Comparison of ENCODE assay signal across 15 cellular contexts in genomic region chr6:25052181-25052580, GRCh38.
DNase-seq lines count a peak whose midpoint lies in the region; ATAC-seq and TF ChIP-seq lines count a peak whose summit lies in the region.
"Had no signal": no experiment of that assay in that cellular context is flagged by ENCODE, and none has a peak within 500 bp of the region (broad histone marks: within the 10 kb centered on the region; RNA-seq: fewer than 3 reads in every experiment).

No MANE protein-coding gene starts in this region.

- no peak overlapping the region for H3K4me3 Mint-ChIP-seq in activated T-cell treated with anti-CD3 and anti-CD28 coated beads, Interleukin-2, amount 50 U/mL, for 24 hours
- H3K4me3 Mint-ChIP-seq in activated T-cell treated with anti-CD3 and anti-CD28 coated beads, Interleukin-2, amount 50 U/mL, for 4 hours: no peak overlapping the region
- no peak overlapping the region for H3K4me3 Mint-ChIP-seq in activated naive CD8-positive, alpha-beta T cell treated with anti-CD3 and anti-CD28 coated beads for 36 hours
- peak overlapping the region in 1 of 2 donors; percentile 39 for H3K4me3 Mint-ChIP-seq in stimulated activated naive B cell treated with anti-CD40 and anti-IgM and Interleukin-4, amounts not matched to agents 10 μg/mL and 1 μg/mL and 100 μg/mL, for 72 hours
- H3K4me3 Mint-ChIP-seq: WTC11 had no signal

- peaks cover 2% of the 10 kb centered on the region for H3K9me3 Mint-ChIP-seq in activated T-cell treated with anti-CD3 and anti-CD28 coated beads, Interleukin-2, amount 50 U/mL, for 24 hours
- peaks cover 6% of the 10 kb centered on the region for H3K9me3 Mint-ChIP-seq in activated T-cell treated with anti-CD3 and anti-CD28 coated beads, Interleukin-2, amount 50 U/mL, for 4 hours
- peaks cover 6% of the 10 kb centered on the region for H3K9me3 Mint-ChIP-seq in activated naive CD8-positive, alpha-beta T cell treated with anti-CD3 and anti-CD28 coated beads for 36 hours
- H3K9me3 Mint-ChIP-seq in stimulated activated naive B cell treated with anti-CD40 and anti-IgM and Interleukin-4, amounts not matched to agents 10 μg/mL and 1 μg/mL and 100 μg/mL, for 72 hours: peaks cover 1 to 4% of the 10 kb centered on the region in 2 donors

- peaks cover 73% of the 10 kb centered on the region for H3K4me1 Mint-ChIP-seq in activated T-cell treated with anti-CD3 and anti-CD28 coated beads, Interleukin-2, amount 50 U/mL, for 24 hours (ENCODE audit: low read depth)
- peaks cover 59% of the 10 kb centered on the region for H3K4me1 Mint-ChIP-seq in activated T-cell treated with anti-CD3 and anti-CD28 coated beads, Interleukin-2, amount 50 U/mL, for 4 hours (ENCODE audit: low read depth)
- H3K4me1 Mint-ChIP-seq in activated naive CD8-positive, alpha-beta T cell treated with anti-CD3 and anti-CD28 coated beads for 36 hours: peaks cover 53% of the 10 kb centered on the region
- peaks cover 52 to 86% of the 10 kb centered on the region in 2 donors for H3K4me1 Mint-ChIP-seq in stimulated activated naive B cell treated with anti-CD40 and anti-IgM and Interleukin-4, amounts not matched to agents 10 μg/mL and 1 μg/mL and 100 μg/mL, for 72 hours

- no peak overlapping the region for H3K4me3 ChIP-seq in NB4 (ENCODE audit: low read depth, low read length)
- H3K4me3 ChIP-seq: SJCRH30 had no signal

- ATAC-seq in activated T-cell treated with anti-CD3 and anti-CD28 coated beads, Interleukin-2, amount 50 U/mL, for 4 hours: no peak
- no peak for ATAC-seq in stimulated activated naive B cell treated with anti-CD40 and anti-IgM and Interleukin-4, amounts not matched to agents 10 μg/mL and 1 μg/mL and 100 μg/mL, for 72 hours (replicated peaks)
- no peak for ATAC-seq in GM19324 (IDR thresholded peaks at IDR 0.05; ENCODE audit: low FRiP score, unreplicated experiment)
- ATAC-seq: WTC11 had no signal

- H3K27me3 Mint-ChIP-seq in activated T-cell treated with anti-CD3 and anti-CD28 coated beads, Interleukin-2, amount 50 U/mL, for 24 hours: no peaks in the 10 kb centered on the region
- H3K27me3 Mint-ChIP-seq in activated T-cell treated with anti-CD3 and anti-CD28 coated beads, Interleukin-2, amount 50 U/mL, for 4 hours (ENCODE audit: low read depth): no peaks in the 10 kb centered on the region
- no peaks in the 10 kb centered on the region for H3K27me3 Mint-ChIP-seq in activated naive CD8-positive, alpha-beta T cell treated with anti-CD3 and anti-CD28 coated beads for 36 hours
- no peaks in the 10 kb centered on the region for H3K27me3 Mint-ChIP-seq in stimulated activated naive B cell treated with anti-CD40 and anti-IgM and Interleukin-4, amounts not matched to agents 10 μg/mL and 1 μg/mL and 100 μg/mL, for 72 hours

- peak overlapping the region; percentile 1 for H3K27ac Mint-ChIP-seq in activated T-cell treated with anti-CD3 and anti-CD28 coated beads, Interleukin-2, amount 50 U/mL, for 24 hours
- H3K27ac Mint-ChIP-seq in activated naive CD8-positive, alpha-beta T cell treated with anti-CD3 and anti-CD28 coated beads for 36 hours: peak overlapping the region; percentile 57
- peak overlapping the region; percentile 91 for H3K27ac Mint-ChIP-seq in stimulated activated naive B cell treated with anti-CD40 and anti-IgM and Interleukin-4, amounts not matched to agents 10 μg/mL and 1 μg/mL and 100 μg/mL, for 72 hours
- H3K27ac Mint-ChIP-seq: WTC11 had no signal

- DNase-seq in activated T-cell treated with anti-CD3 and anti-CD28 coated beads, Interleukin-2, amount 50 U/mL, for 24 hours: no peak
- no peak for DNase-seq in activated T-cell treated with anti-CD3 and anti-CD28 coated beads, Interleukin-2, amount 50 U/mL, for 4 hours
- DNase-seq in NB4 (ENCODE audit: low read depth) (peak; percentile 52), NCI-H2029 treated with DMSO at 0.1 percent for 48 hours (lab: John Stamatoyannopoulos, UW) (no peak), COLO668 (lab: John Stamatoyannopoulos, UW; ENCODE audit: unreplicated experiment) (no peak)
- DNase-seq in activated naive CD8-positive, alpha-beta T cell treated with anti-CD3 and anti-CD28 coated beads for 36 hours: no peak
- no peak for DNase-seq in stimulated activated naive B cell treated with anti-CD40 and anti-IgM and Interleukin-4, amounts not matched to agents 10 μg/mL and 1 μg/mL and 100 μg/mL, for 72 hours
- DNase-seq: KBM-7; NCI-H2029; NCI-H82; nucleus accumbens; SJCRH30; stimulated activated CD4-positive, alpha-beta T cell treated with anti-CD3 and anti-CD28 coated beads, Interleukin-4, amount 100 ng/mL, for 4 hours had no signal

- TF ChIP-seq POLR2A in NB4 (IDR thresholded peaks at IDR 0.05; ENCODE audit: extremely low read depth, insufficient read length): no peak

- TF ChIP-seq CTCF in NB4 (IDR thresholded peaks at IDR 0.05; ENCODE audit: low read depth, low read length): no peak

- H3K36me3 Mint-ChIP-seq in activated T-cell treated with anti-CD3 and anti-CD28 coated beads, Interleukin-2, amount 50 U/mL, for 24 hours (ENCODE audit: low read depth): no peaks in the 10 kb centered on the region
- no peaks in the 10 kb centered on the region for H3K36me3 Mint-ChIP-seq in activated T-cell treated with anti-CD3 and anti-CD28 coated beads, Interleukin-2, amount 50 U/mL, for 4 hours (ENCODE audit: insufficient read depth)
- peaks cover 9% of the 10 kb centered on the region for H3K36me3 Mint-ChIP-seq in activated naive CD8-positive, alpha-beta T cell treated with anti-CD3 and anti-CD28 coated beads for 36 hours
- peaks cover 0 to 9% of the 10 kb centered on the region in 2 donors for H3K36me3 Mint-ChIP-seq in stimulated activated naive B cell treated with anti-CD40 and anti-IgM and Interleukin-4, amounts not matched to agents 10 μg/mL and 1 μg/mL and 100 μg/mL, for 72 hours

Comparison
In these comparisons a context has a peak if more than half of its experiments do, and no peak if none do; other contexts are left out.
1. H3K27ac Mint-ChIP-seq: peak in every context shown above with its lines; median percentile 91 in stimulated activated naive B cell treated with anti-CD40 and anti-IgM and Interleukin-4, amounts not matched to agents 10 μg/mL and 1 μg/mL and 100 μg/mL, for 72 hours; 57 in activated naive CD8-positive, alpha-beta T cell treated with anti-CD3 and anti-CD28 coated beads for 36 hours; 1 in activated T-cell treated with anti-CD3 and anti-CD28 coated beads, Interleukin-2, amount 50 U/mL, for 24 hours.